8 cellular contexts compared by ENCODE assay signal in genomic region chr10:3803884-3804741, GRCh38. TPM values are rescaled to one million over a fixed set of nuclear protein-coding genes. Genes with fewer than 3 reads are reported as not detected.
A peak's percentile ranks its signal among the peaks of the same experiment; 100 is the strongest.
DNase-seq lines count a peak whose midpoint lies in the region; ATAC-seq and TF ChIP-seq lines count a peak whose summit lies in the region.

No MANE protein-coding gene starts in this region.

- H3K27ac ChIP-seq in heart right ventricle (peak overlapping the region in 9 of 10 donors; percentile 81 to 95 (median 90)), spleen (peak overlapping the region; percentile 67 to 90 (median 84))

- ATAC-seq in heart right ventricle = no peak

- H3K4me3 ChIP-seq in heart right ventricle = no peak overlapping the region
- H3K4me3 ChIP-seq in fibroblast of mammary gland (ENCODE audit: control insufficient read depth, low read depth, low read length) = no peak overlapping the region
- no peak overlapping the region for H3K4me3 ChIP-seq in spleen

- TF ChIP-seq CTCF in heart right ventricle (IDR thresholded peaks at IDR 0.05) (no peak), fibroblast of mammary gland (conservative IDR thresholded peaks at IDR 0.05; ENCODE audit: control insufficient read depth, insufficient read depth, low read depth, low read length) (no peak), spleen (IDR thresholded peaks at IDR 0.05 in 8 of 11, conservative IDR thresholded peaks at IDR 0.05 in 3 of 11) (no peak), GM10266 (IDR thresholded peaks at IDR 0.05; ENCODE audit: control insufficient read depth, insufficient read depth, low read depth, missing control alignments) (no peak)

- peaks cover 10 to 71% (median 61%) of the 10 kb centered on the region in 9 donors for H3K4me1 ChIP-seq in heart right ventricle
- peaks cover 7 to 82% (median 61%) of the 10 kb centered on the region in 6 donors for H3K4me1 ChIP-seq in spleen

- H3K9me3 ChIP-seq in heart right ventricle = no peaks in the 10 kb centered on the region
- no peaks in the 10 kb centered on the region for H3K9me3 ChIP-seq in spleen

- intact Hi-C loops in heart right ventricle (cut with DNase I) (loop anchor here in 3 of 10 donors (5.0 to 10.0 kb wide), 4 partner anchors 108 to 441 kb away; no protein-coding TSS in a partner anchor), cardiac septum (cut with DNase I) (loop anchor here (5.0 kb wide), 1 partner anchor 858 kb away; no protein-coding TSS in a partner anchor), spleen (cut with DNase I; ENCODE audit: low total_unique reads) (no loop called here)

- no peak for TF ChIP-seq POLR2A in spleen (IDR thresholded peaks at IDR 0.05)

- H3K36me3 ChIP-seq in heart right ventricle = no peaks in the 10 kb centered on the region
- no peaks in the 10 kb centered on the region for H3K36me3 ChIP-seq in spleen

- WGBS in heart right ventricle, 2 donors = 49 to 50% methylated on average over 13 of the region's 13 CpGs
- 31 to 49% (median 40%) methylated on average over 13 of the region's 13 CpGs for whole genome bisulfite sequencing in spleen, 5 donors

- H3K27me3 ChIP-seq in heart right ventricle = no peaks in the 10 kb centered on the region
- H3K27me3 ChIP-seq in spleen (replicated peaks in 1 of 7) = no peaks in the 10 kb centered on the region

- no peak for DNase-seq in heart right ventricle
- DNase-seq in cardiac septum (ENCODE audit: low spot score) = no peak
- DNase-seq in activated CD8-positive, alpha-beta memory T cell treated with anti-CD3 and anti-CD28 coated beads for 24 hours = peak; percentile 80
- peak; percentile 34 for DNase-seq in fibroblast of mammary gland (ENCODE audit: low read depth)
- no peak for DNase-seq in spleen
- no peak for DNase-seq in NCI-H128 (lab: John Stamatoyannopoulos, UW; ENCODE audit: unreplicated experiment)
- DNase-seq in GM10266 (ENCODE audit: extremely low spot score) = no peak
- no peak for DNase-seq in DMS153 (lab: John Stamatoyannopoulos, UW)

RNA-seq across cellular contexts. Expression of gene KLF6, which starts 19.1 kb away (rescaled TPM):
- total RNA-seq in heart right ventricle (10 to 100 TPM; 40.4 to 90.5 (median 56.6) TPM), cardiac septum (83.1 TPM), spleen (100 to 1,000 TPM in 5 of 7 donors, 10 to 100 TPM in 2; 65.0 to 211 (median 135) TPM)
- polyA plus RNA-seq in heart right ventricle (10 to 100 TPM; 22.1 to 34.1 TPM), spleen (10 to 100 TPM; 18.8 to 26.6 (median 19.6) TPM)

Comparison
In these comparisons a context has a peak if more than half of its experiments do, and no peak if none do; other contexts are left out.
1. DNase-seq: peak in activated CD8-positive, alpha-beta memory T cell treated with anti-CD3 and anti-CD28 coated beads for 24 hours (single experiment) and fibroblast of mammary gland (single experiment); none in heart right ventricle (0 of 2), cardiac septum (single experiment), spleen (single experiment), NCI-H128 (single experiment), GM10266 (single experiment) and DMS153 (single experiment).